ENCODE assay signal across 9 cellular contexts in genomic region chr11:706957-707816, GRCh38. TPM values are rescaled to one million over a fixed set of nuclear protein-coding genes. Genes with fewer than 3 reads are reported as not detected.
DNase-seq lines count a peak whose midpoint lies in the region; ATAC-seq, FAIRE-seq and TF ChIP-seq lines count a peak whose summit lies in the region.
"Had no signal": no experiment of that assay in that cellular context is flagged by ENCODE, and none has a peak within 500 bp of the region (broad histone marks: within the 10 kb centered on the region; RNA-seq: fewer than 3 reads in every experiment).

No MANE protein-coding gene starts in this region.

- H3K4me2 ChIP-seq in astrocyte (ENCODE audit: low read length) (peak overlapping the region; percentile 86), smooth muscle cell (peak overlapping the region; percentile 89)

- peak overlapping the region; percentile 63 for H3K4me3 ChIP-seq in astrocyte (ENCODE audit: insufficient read depth, low read depth, low read length)
- peak overlapping the region; percentile 57 for H3K4me3 ChIP-seq in iPS-18c (ENCODE audit: insufficient read depth, low read depth, low read length)
- peak overlapping the region; percentile 74 for H3K4me3 ChIP-seq in smooth muscle cell

- H3K9me3 Mint-ChIP-seq in astrocyte (ENCODE audit: unreplicated experiment): peaks cover 1% of the 10 kb centered on the region

- H3K4me3 Mint-ChIP-seq in astrocyte (ENCODE audit: unreplicated experiment): peak overlapping the region; percentile 79

- no peak for FAIRE-seq in astrocyte (lab: Jason Lieb, UNC)
- FAIRE-seq: islet of Langerhans had no signal

- WGBS in smooth muscle cell (ENCODE audit: low lambda C conversion rate): 57% methylated on average over 19 of the region's 30 CpGs

- H3K4me1 Mint-ChIP-seq in astrocyte (ENCODE audit: low read depth, unreplicated experiment): peaks cover 3% of the 10 kb centered on the region

- no peak overlapping the region for H3K27ac ChIP-seq in astrocyte (ENCODE audit: low read depth, low read length)
- peak overlapping the region; percentile 49 for H3K27ac ChIP-seq in smooth muscle cell (ENCODE audit: low read depth)

- TF ChIP-seq CTCF in GM12873 (IDR thresholded peaks at IDR 0.05; ENCODE audit: insufficient read depth, low read depth, low read length, missing control alignments) (peak; percentile 11), astrocyte (IDR thresholded peaks at IDR 0.05; ENCODE audit: insufficient read depth, low read depth, low read length) (no peak), smooth muscle cell (IDR thresholded peaks at IDR 0.05; ENCODE audit: borderline replicate concordance, insufficient read depth, poor library complexity, severe bottlenecking) (peak; percentile 31)

- H3K36me3 Mint-ChIP-seq in astrocyte (ENCODE audit: low read depth, unreplicated experiment): no peaks in the 10 kb centered on the region

- H4K20me1 ChIP-seq in astrocyte (ENCODE audit: insufficient read depth, low read length): peaks cover 14% of the 10 kb centered on the region
- H4K20me1 ChIP-seq in smooth muscle cell (ENCODE audit: low read depth): peaks cover 60% of the 10 kb centered on the region

- DNase-seq in astrocyte (ENCODE audit: low read depth) (no peak), smooth muscle cell (lab: John Stamatoyannopoulos, UW; ENCODE audit: unreplicated experiment) (no peak), NOMO-1 treated with dmso at 0.1 percent for 144 hours (lab: John Stamatoyannopoulos, UW; ENCODE audit: unreplicated experiment) (no peak), dermis blood vessel endothelial cell (no peak), cerebellar nuclear complex (lab: John Stamatoyannopoulos, UW) (no peak)

- no peaks in the 10 kb centered on the region for H3K27me3 Mint-ChIP-seq in astrocyte (ENCODE audit: low read depth, unreplicated experiment)

- no peaks in the 10 kb centered on the region for H3F3A ChIP-seq in smooth muscle cell (ENCODE audit: low read depth)

- H2AFZ ChIP-seq in astrocyte (ENCODE audit: low read depth, low read length) (peak overlapping the region; percentile 38), smooth muscle cell (ENCODE audit: low read depth) (no peak overlapping the region)

- H3K79me2 ChIP-seq in astrocyte (ENCODE audit: insufficient read depth, low read length) (peaks cover 16% of the 10 kb centered on the region), smooth muscle cell (ENCODE audit: low read depth) (no peaks in the 10 kb centered on the region)

- ATAC-seq in HG02610 (IDR thresholded peaks at IDR 0.05; ENCODE audit: unreplicated experiment): no peak

- no peaks in the 10 kb centered on the region for H3K27me3 ChIP-seq in astrocyte (ENCODE audit: insufficient read depth, low read length)
- H3K27me3 ChIP-seq in smooth muscle cell (ENCODE audit: low read depth): no peaks in the 10 kb centered on the region

- H3K9me3 ChIP-seq in astrocyte (ENCODE audit: insufficient read depth, low read depth, low read length) (no peaks in the 10 kb centered on the region), iPS-18c (ENCODE audit: control insufficient read depth, insufficient read depth, low read length) (no peaks in the 10 kb centered on the region), smooth muscle cell (replicated peaks; ENCODE audit: low read depth) (no peaks in the 10 kb centered on the region)

- H3K36me3 ChIP-seq in astrocyte (ENCODE audit: insufficient read depth, low read length) (no peaks in the 10 kb centered on the region), smooth muscle cell (ENCODE audit: low read depth) (no peaks in the 10 kb centered on the region)

- H3K4me1 ChIP-seq in astrocyte (ENCODE audit: insufficient read depth, low read length) (peaks cover 24% of the 10 kb centered on the region), smooth muscle cell (ENCODE audit: low read depth) (peaks cover 12% of the 10 kb centered on the region)

- peak overlapping the region; percentile 73 for H3K9ac ChIP-seq in astrocyte (ENCODE audit: low read length)
- peak overlapping the region; percentile 44 for H3K9ac ChIP-seq in smooth muscle cell (ENCODE audit: low read depth)

- peak overlapping the region; percentile 66 for H3K27ac Mint-ChIP-seq in astrocyte (ENCODE audit: unreplicated experiment)

RNA-seq across cellular contexts. Expression of gene EPS8L2, which starts 1.2 kb away (rescaled TPM):
- total RNA-seq in astrocyte (103 and 129 TPM in 2 replicates), smooth muscle cell (47.9 and 74.9 TPM in 2 replicates), dermis blood vessel endothelial cell (2.7 and 3.1 TPM in 2 replicates)
- polyA plus RNA-seq in smooth muscle cell: 37.7 and 133 TPM in 2 replicates

RNA-seq across cellular contexts. Expression of gene TMEM80, which starts 11.6 kb away (rescaled TPM):
- total RNA-seq in astrocyte (16.1 and 18.4 TPM in 2 replicates), smooth muscle cell (5.5 and 9.0 TPM in 2 replicates), dermis blood vessel endothelial cell (10.7 and 12.4 TPM in 2 replicates)
- 14.3 and 24.3 TPM in 2 replicates for polyA plus RNA-seq in smooth muscle cell

RNA-seq across cellular contexts. Expression of gene DEAF1, which starts 12.2 kb away (rescaled TPM):
- total RNA-seq in astrocyte (44.1 and 48.9 TPM in 2 replicates), smooth muscle cell (18.7 and 19.0 TPM in 2 replicates), dermis blood vessel endothelial cell (36.8 and 40.8 TPM in 2 replicates)
- 39.2 and 61.5 TPM in 2 replicates for polyA plus RNA-seq in smooth muscle cell

RNA-seq across cellular contexts. Expression of gene TALDO1, which starts 40.1 kb away (rescaled TPM):
- total RNA-seq in astrocyte (150 and 155 TPM in 2 replicates), smooth muscle cell (100 and 103 TPM in 2 replicates), dermis blood vessel endothelial cell (115 and 149 TPM in 2 replicates)
- 155 and 158 TPM in 2 replicates for polyA plus RNA-seq in smooth muscle cell

Comparison
In these comparisons a context has a peak if more than half of its experiments do, and no peak if none do; other contexts are left out.
1. RNA of gene EPS8L2, which starts 1.2 kb away (total RNA-seq): 103 to 129 TPM in astrocyte and 47.9 to 74.9 TPM in smooth muscle cell; 2.7 to 3.1 TPM in dermis blood vessel endothelial cell; every median in the first group is over 10 times any median in the second.
2. Peak in every context shown above with its lines, with median percentiles within 50 percentile points of each other: H3K4me3 ChIP-seq.